ENCODE assay signal across 21 cellular contexts in genomic region chr5:44646016-44646415, GRCh38.
A peak's percentile ranks its signal among the peaks of the same experiment; 100 is the strongest.
DNase-seq lines count a peak whose midpoint lies in the region; ATAC-seq and TF ChIP-seq lines count a peak whose summit lies in the region.
"Had no signal": no experiment of that assay in that cellular context is flagged by ENCODE, and none has a peak within 500 bp of the region (broad histone marks: within the 10 kb centered on the region; RNA-seq: fewer than 3 reads in every experiment).

No MANE protein-coding gene starts in this region.

- H3K27ac ChIP-seq in neuronal stem cell (replicated peaks; ENCODE audit: low read length) (no peak overlapping the region), tibial nerve (no peak overlapping the region)
- H3K27ac ChIP-seq: C4-2B, foreskin keratinocyte, pancreas had no signal

- no peak for TF ChIP-seq EP300 in tibial nerve (IDR thresholded peaks at IDR 0.05)

- no CpG with 5 or more reads among the region's 4 CpGs for WGBS in neuronal stem cell (ENCODE audit: extremely low coverage in 2 of 2, insufficient read length in 2 of 2, insufficient replicate concordance in 1 of 2), 2 donors
- WGBS in tibial nerve, 2 donors = 48 to 61% methylated on average over 4 of the region's 4 CpGs

- H2BK12ac ChIP-seq in neuronal stem cell (ENCODE audit: low read length) = no peak overlapping the region

- H2AFZ ChIP-seq in neuronal stem cell (ENCODE audit: low read length) = peak overlapping the region; percentile 56

- H3K36me3 ChIP-seq in neuronal stem cell (replicated peaks in 1 of 2; ENCODE audit: control insufficient read depth in 2 of 2, insufficient read depth in 2 of 2, low read length in 2 of 2) (no peaks in the 10 kb centered on the region), tibial nerve (no peaks in the 10 kb centered on the region)
- H3K36me3 ChIP-seq: pancreas had no signal

- ATAC-seq in left ventricle myocardium superior = peak; percentile 99
- ATAC-seq: foreskin keratinocyte; naive thymus-derived CD8-positive, alpha-beta T cell; pancreas had no signal

- H3K4me2 ChIP-seq in neuronal stem cell (ENCODE audit: insufficient read depth, low read length, poor library complexity, severe bottlenecking) = no peak overlapping the region

- no peak overlapping the region for H3K9ac ChIP-seq in neuronal stem cell (ENCODE audit: low read depth, low read length, poor library complexity)

- TF ChIP-seq POLR2A in tibial nerve (IDR thresholded peaks at IDR 0.05) = no peak

- H2BK15ac ChIP-seq in neuronal stem cell (ENCODE audit: low read length) = no peak overlapping the region

- no peak overlapping the region for H3K14ac ChIP-seq in neuronal stem cell (ENCODE audit: low read length)

- no peak overlapping the region for H3K4me3 ChIP-seq in LNCaP clone FGC (ENCODE audit: low read depth, low read length)
- H3K4me3 ChIP-seq in neuronal stem cell (ENCODE audit: low read length in 2 of 2) = no peak overlapping the region
- H3K4me3 ChIP-seq in tibial nerve = no peak overlapping the region
- H3K4me3 ChIP-seq: pancreas had no signal

- H3K23ac ChIP-seq in neuronal stem cell (ENCODE audit: low read depth, low read length, poor library complexity) = no peak overlapping the region

- no peaks in the 10 kb centered on the region for H3K79me1 ChIP-seq in neuronal stem cell (ENCODE audit: low read depth, low read length)

- DNase-seq in LNCaP clone FGC (ENCODE audit: low read depth) = peak; percentile 0
- peak; percentile 66 for DNase-seq in amniotic epithelial cell (ENCODE audit: low read depth)
- no peak for DNase-seq in left ventricle myocardium superior
- DNase-seq in neuronal stem cell (ENCODE audit: low spot score) = no peak
- no peak for DNase-seq in tibial nerve (ENCODE audit: low spot score in 2 of 2)
- no peak for DNase-seq in T1000 (lab: John Stamatoyannopoulos, UW)
- no peak for DNase-seq in activated CD4-positive, alpha-beta T cell treated with anti-CD3 and anti-CD28 coated beads, Interleukin-2, amount 50 U/mL, for 4 hours
- DNase-seq in foreskin melanocyte = no peak
- DNase-seq: activated CD4-positive, CD25-positive, alpha-beta regulatory T cell treated with anti-CD3 and anti-CD28 coated beads, Interleukin-2, amount 50 U/mL, for 72 hours; activated naive CD4-positive, alpha-beta T cell treated with anti-CD3 and anti-CD28 coated beads for 36 hours; activated T-cell treated with anti-CD3 and anti-CD28 coated beads, Interleukin-2, amount 50 U/mL, for 1 hour; central memory CD4-positive, alpha-beta T cell; EL; foreskin keratinocyte; H7; IMR-90; naive thymus-derived CD8-positive, alpha-beta T cell; NCI-H2171; NCI-H69; pancreas had no signal

- no peak for TF ChIP-seq CTCF in LNCaP clone FGC (IDR thresholded peaks at IDR 0.05; ENCODE audit: control insufficient read depth, extremely low read depth, insufficient read depth)
- no peak for TF ChIP-seq CTCF in tibial nerve (IDR thresholded peaks at IDR 0.05)

- H3K4me1 ChIP-seq in neuronal stem cell (ENCODE audit: control insufficient read depth in 2 of 2, insufficient read depth in 1 of 2, low read depth in 1 of 2, low read length in 2 of 2) = peaks cover 1 to 7% of the 10 kb centered on the region in 2 donors
- no peaks in the 10 kb centered on the region for H3K4me1 ChIP-seq in tibial nerve
- H3K4me1 ChIP-seq: foreskin keratinocyte, pancreas had no signal

- peaks cover 0 to 5% of the 10 kb centered on the region in 2 donors for H3K9me3 ChIP-seq in neuronal stem cell (replicated peaks in 1 of 2; ENCODE audit: control insufficient read depth in 2 of 2, insufficient read depth in 1 of 2, low read depth in 1 of 2, low read length in 2 of 2)
- no peaks in the 10 kb centered on the region for H3K9me3 ChIP-seq in tibial nerve
- H3K9me3 ChIP-seq: pancreas had no signal

- H3K27me3 ChIP-seq in neuronal stem cell (ENCODE audit: control insufficient read depth in 3 of 3, insufficient read depth in 3 of 3, low read depth in 1 of 3, low read length in 3 of 3) (no peaks in the 10 kb centered on the region), tibial nerve (no peaks in the 10 kb centered on the region)
- H3K27me3 ChIP-seq: foreskin keratinocyte, pancreas had no signal

- H2BK120ac ChIP-seq in neuronal stem cell (ENCODE audit: low read depth, low read length) = no peak overlapping the region

- H2BK5ac ChIP-seq in neuronal stem cell (ENCODE audit: low read length) = no peak overlapping the region

- H3K18ac ChIP-seq in neuronal stem cell (ENCODE audit: low read length) = no peak overlapping the region

- intact Hi-C loops in left ventricle myocardium superior (cut with micrococcal nuclease) = no loop called here

- no peak overlapping the region for H2AK5ac ChIP-seq in neuronal stem cell (ENCODE audit: low read depth, low read length)

- no peak overlapping the region for H4K91ac ChIP-seq in neuronal stem cell (ENCODE audit: low read depth, low read length, poor library complexity)

- no peak overlapping the region for H3K4ac ChIP-seq in neuronal stem cell (ENCODE audit: low read length)

- no peak overlapping the region for H4K8ac ChIP-seq in neuronal stem cell (ENCODE audit: low read depth, low read length)

Comparison
In these comparisons a context has a peak if more than half of its experiments do, and no peak if none do; other contexts are left out.
1. DNase-seq: peak in LNCaP clone FGC (single experiment) and amniotic epithelial cell (single experiment); none in left ventricle myocardium superior (single experiment), neuronal stem cell (single experiment), tibial nerve (0 of 2), T1000 (single experiment), activated CD4-positive, alpha-beta T cell treated with anti-CD3 and anti-CD28 coated beads, Interleukin-2, amount 50 U/mL, for 4 hours (0 of 2) and foreskin melanocyte (single experiment).